ENCODE assay signal across 32 cellular contexts in the genomic region with DNA sequence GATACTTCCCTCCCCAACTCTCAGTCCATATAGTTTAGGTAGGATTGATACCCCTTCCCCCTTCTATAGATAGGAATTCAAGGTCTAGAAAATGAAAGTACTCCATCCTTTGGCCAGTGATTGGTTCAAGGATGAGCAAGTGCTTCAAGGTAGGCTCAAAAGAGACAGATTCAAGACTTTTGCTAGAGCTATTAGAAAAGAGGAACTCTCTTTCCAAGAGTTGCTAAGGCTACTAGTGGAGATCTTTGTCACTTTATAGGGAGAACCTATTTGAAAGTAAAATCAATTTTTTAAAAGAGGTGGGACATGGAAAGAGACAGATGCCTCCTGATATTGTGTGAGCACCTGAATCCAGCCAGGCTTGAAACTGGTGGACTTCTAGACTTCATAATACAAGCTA.
"Had no signal": no experiment of that assay in that cellular context is flagged by ENCODE, and none has a peak within 500 bp of the region (broad histone marks: within the 10 kb centered on the region; RNA-seq: fewer than 3 reads in every experiment).

No MANE protein-coding gene starts in this region.

- FAIRE-seq: astrocyte, bronchial epithelial cell, colon, endometrium, endothelial cell of umbilical vein, TTC549 had no signal

- DNase-seq: activated CD4-positive, alpha-beta T cell treated with anti-CD3 and anti-CD28 coated beads for 36 hours; activated CD4-positive, alpha-beta T cell treated with anti-CD3 and anti-CD28 coated beads, Interleukin-2, amount 50 U/mL, for 1 hour; activated CD4-positive, alpha-beta T cell treated with anti-CD3 and anti-CD28 coated beads, Interleukin-2, amount 50 U/mL, for 48 hours; activated CD4-positive, CD25-positive, alpha-beta regulatory T cell; activated CD4-positive, CD25-positive, alpha-beta regulatory T cell treated with anti-CD3 and anti-CD28 coated beads, Interleukin-2, amount 50 U/mL, for 72 hours; activated CD8-positive, alpha-beta memory T cell treated with anti-CD3 and anti-CD28 coated beads for 24 hours; activated CD8-positive, alpha-beta T cell treated with anti-CD3 and anti-CD28 coated beads for 36 hours; activated effector memory CD4-positive, alpha-beta T cell treated with Interleukin-2 at 50 U/mL for 16 hours; activated gamma-delta T cell treated with Interleukin-2 at 50 U/mL for 16 hours; activated naive CD4-positive, alpha-beta T cell treated with anti-CD3 and anti-CD28 coated beads, Interleukin-2, amount 50 U/mL, for 16 hours; activated naive CD4-positive, alpha-beta T cell treated with Interleukin-2 at 50 U/mL for 16 hours; activated T-cell treated with anti-CD3 and anti-CD28 coated beads, Interleukin-2, amount 50 U/mL, for 4 hours; amniotic stem cell; anterior cingulate cortex; brain microvascular endothelial cell; cortex of kidney; dermis blood vessel endothelial cell; effector CD4-positive, alpha-beta T cell; esophagus squamous epithelium; foreskin melanocyte; heart right ventricle; T-helper 1 cell; T-helper 17 cell had no signal

- ATAC-seq: activated CD4-positive, alpha-beta T cell treated with anti-CD3 and anti-CD28 coated beads for 36 hours; activated CD8-positive, alpha-beta T cell treated with anti-CD3 and anti-CD28 coated beads for 36 hours; activated T-cell treated with anti-CD3 and anti-CD28 coated beads, Interleukin-2, amount 50 U/mL, for 4 hours; activated T-helper 17 cell treated with anti-CD3 and anti-CD28 coated beads, Interleukin-2, amount 50 U/mL, for 72 hours; gastroesophageal sphincter; heart right ventricle; T-helper 17 cell had no signal

- H3K27me3 Mint-ChIP-seq: activated CD4-positive, alpha-beta T cell treated with anti-CD3 and anti-CD28 coated beads for 36 hours; activated CD8-positive, alpha-beta T cell treated with anti-CD3 and anti-CD28 coated beads for 36 hours; activated naive CD8-positive, alpha-beta T cell; activated T-helper 17 cell treated with anti-CD3 and anti-CD28 coated beads, Interleukin-2, amount 50 U/mL, for 72 hours; T-helper 17 cell had no signal

- H3K27ac Mint-ChIP-seq: activated CD4-positive, alpha-beta T cell treated with anti-CD3 and anti-CD28 coated beads for 36 hours; activated CD8-positive, alpha-beta T cell treated with anti-CD3 and anti-CD28 coated beads for 36 hours; activated naive CD8-positive, alpha-beta T cell; activated T-helper 17 cell treated with anti-CD3 and anti-CD28 coated beads, Interleukin-2, amount 50 U/mL, for 72 hours; T-helper 17 cell had no signal

- H3K4me3 Mint-ChIP-seq: activated CD4-positive, alpha-beta T cell treated with anti-CD3 and anti-CD28 coated beads for 36 hours; activated CD8-positive, alpha-beta T cell treated with anti-CD3 and anti-CD28 coated beads for 36 hours; activated naive CD8-positive, alpha-beta T cell; activated T-cell treated with anti-CD3 and anti-CD28 coated beads, Interleukin-2, amount 50 U/mL, for 4 hours; activated T-helper 17 cell treated with anti-CD3 and anti-CD28 coated beads, Interleukin-2, amount 50 U/mL, for 72 hours; T-helper 17 cell had no signal

- H3K9me3 Mint-ChIP-seq: activated CD8-positive, alpha-beta T cell treated with anti-CD3 and anti-CD28 coated beads for 36 hours; activated T-helper 17 cell treated with anti-CD3 and anti-CD28 coated beads, Interleukin-2, amount 50 U/mL, for 72 hours had no signal

- H3K4me1 Mint-ChIP-seq: activated CD4-positive, alpha-beta T cell treated with anti-CD3 and anti-CD28 coated beads for 36 hours; activated T-helper 17 cell treated with anti-CD3 and anti-CD28 coated beads, Interleukin-2, amount 50 U/mL, for 72 hours; T-helper 17 cell had no signal
